ENCODE assay signal across 7 cellular contexts in genomic region chr12:122336015-122336946, GRCh38.
DNase-seq lines count a peak whose midpoint lies in the region; ATAC-seq and TF ChIP-seq lines count a peak whose summit lies in the region.

No MANE protein-coding gene starts in this region.

- DNase-seq in GM10248 (ENCODE audit: extremely low spot score) (peak; percentile 43), NCI-H1694 treated with DMSO at 0.1 percent for 48 hours (lab: John Stamatoyannopoulos, UW) (peak; percentile 32), retinal pigment epithelial cell (ENCODE audit: low read depth) (no peak), GOT3 (lab: John Stamatoyannopoulos, UW) (no peak)
- DNase-seq in activated CD4-positive, alpha-beta T cell treated with anti-CD3 and anti-CD28 coated beads, Interleukin-2, amount 50 U/mL, for 24 hours (ENCODE audit: low read depth in 1 of 2, low spot score in 1 of 2), result peak; percentile 8 to 9

- H3K4me3 ChIP-seq in retinal pigment epithelial cell (ENCODE audit: low read length), result no peak overlapping the region

- ATAC-seq in esophagus mucosa, result peak; percentile 38
- ATAC-seq in HG03135 (IDR thresholded peaks at IDR 0.05; ENCODE audit: unreplicated experiment), result no peak

- TF ChIP-seq CTCF in GM10248 (IDR thresholded peaks at IDR 0.05; ENCODE audit: control extremely low read depth, extremely low read depth, low read depth, missing control alignments) (peak; percentile 65), retinal pigment epithelial cell (conservative IDR thresholded peaks at IDR 0.05; ENCODE audit: low read depth, low read length) (peak; percentile 80)

- POLR2A ChIA-PET in GM10248 (lab: Yijun Ruan, JAX), result no interaction called here

- CTCF ChIA-PET in GM10248 (lab: Yijun Ruan, JAX), result interaction anchor here (0.6 to 5.3 kb wide), 17 partner anchors 9 to 288 kb away, joined by 3 to 60 read pairs (median 4); no protein-coding TSS in a partner anchor

Comparison
In these comparisons a context has a peak if more than half of its experiments do, and no peak if none do; other contexts are left out.
1. DNase-seq: peak in GM10248 (single experiment), NCI-H1694 treated with DMSO at 0.1 percent for 48 hours (single experiment) and activated CD4-positive, alpha-beta T cell treated with anti-CD3 and anti-CD28 coated beads, Interleukin-2, amount 50 U/mL, for 24 hours (2 of 2); none in retinal pigment epithelial cell (single experiment) and GOT3 (single experiment).